ENCODE assay signal across 11 cellular contexts in the genomic region with DNA sequence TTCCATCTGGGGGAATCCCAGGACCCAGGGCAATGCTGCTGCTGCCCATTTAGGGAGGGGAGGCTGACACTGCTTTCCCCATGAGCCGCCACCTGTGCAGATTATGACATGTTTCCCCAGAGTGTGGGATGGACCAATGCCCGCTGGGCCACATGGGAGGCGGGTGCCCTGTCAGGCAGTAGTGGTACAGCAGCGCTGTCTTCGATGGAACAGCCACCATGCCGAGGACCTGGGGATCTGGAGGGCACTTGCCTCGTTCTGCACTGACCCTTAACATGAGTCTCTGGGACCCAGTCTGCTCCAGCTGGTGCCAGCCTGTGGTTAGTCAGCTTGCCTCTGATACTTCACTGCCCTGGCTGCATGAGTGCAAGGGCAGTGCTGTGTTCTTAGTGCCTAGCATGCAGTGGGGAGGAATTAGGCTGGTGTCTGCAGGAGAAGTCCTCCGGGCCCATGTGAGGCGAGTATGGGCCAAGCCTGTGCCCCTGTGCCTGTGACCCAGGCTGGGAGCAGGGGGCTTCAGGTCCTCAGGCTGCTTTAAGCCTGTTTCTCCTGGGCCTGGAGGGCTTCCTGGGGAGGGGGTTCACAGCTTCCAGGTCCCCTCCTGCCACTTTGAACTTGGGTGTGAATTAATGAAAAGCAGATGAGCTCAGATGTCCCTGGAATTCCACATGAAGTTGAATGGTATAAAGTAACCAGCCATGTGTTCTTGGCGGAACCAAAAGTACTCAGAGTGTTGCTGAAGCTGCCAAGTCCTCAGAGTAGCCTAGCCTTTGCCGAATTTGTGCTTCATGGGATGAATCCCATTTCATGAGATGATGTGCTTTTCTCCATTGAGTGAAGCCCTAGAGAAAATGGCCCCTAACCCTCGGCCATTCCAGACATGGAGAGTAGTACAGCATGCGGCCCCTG. TPM values are rescaled to one million over a fixed set of nuclear protein-coding genes. Genes with fewer than 3 reads are reported as not detected.
DNase-seq lines count a peak whose midpoint lies in the region; ATAC-seq and TF ChIP-seq lines count a peak whose summit lies in the region.
"Had no signal": no experiment of that assay in that cellular context is flagged by ENCODE, and none has a peak within 500 bp of the region (broad histone marks: within the 10 kb centered on the region; RNA-seq: fewer than 3 reads in every experiment).

No MANE protein-coding gene starts in this region.

- peak overlapping the region; percentile 30; the same call in 1 of the 2 replicates for H3K9ac ChIP-seq in BLaER1

- H3K27me3 ChIP-seq in BLaER1: no peaks in the 10 kb centered on the region
- no peaks in the 10 kb centered on the region for H3K27me3 ChIP-seq in neutrophil
- H3K27me3 ChIP-seq in ovary: no peaks in the 10 kb centered on the region
- H3K27me3 ChIP-seq: SJSA1 had no signal

- H3K36me3 ChIP-seq in BLaER1: peaks cover 37% of the 10 kb centered on the region
- H3K36me3 ChIP-seq in neutrophil: peaks cover 36% of the 10 kb centered on the region
- H3K36me3 ChIP-seq in ovary: no peaks in the 10 kb centered on the region

- no peak for TF ChIP-seq POLR2A in ovary (IDR thresholded peaks at IDR 0.05)

- H3K27ac ChIP-seq in BLaER1: peak overlapping the region; percentile 98
- H3K27ac ChIP-seq in neutrophil: peak overlapping the region; percentile 49
- no peak overlapping the region for H3K27ac ChIP-seq in ovary
- H3K27ac ChIP-seq: SJSA1 had no signal

- H3K4me3 Mint-ChIP-seq in IgD-negative memory B cell: peak overlapping the region in 3 of 4 donors; percentile 1 to 85 (median 65)
- H3K4me3 Mint-ChIP-seq in central memory CD8-positive, alpha-beta T cell: peak overlapping the region; percentile 81

- intact Hi-C loops in ovary (cut with DNase I): loop anchor here in 1 of 4 donors (10.0 kb wide), 1 partner anchor 135 kb away; no protein-coding TSS in a partner anchor

- H3K9me3 ChIP-seq in BLaER1 (no peaks in the 10 kb centered on the region), neutrophil (no peaks in the 10 kb centered on the region), ovary (no peaks in the 10 kb centered on the region)
- H3K9me3 ChIP-seq: Caco-2, SJSA1 had no signal

- peak overlapping the region; percentile 93 for H3K4me2 ChIP-seq in BLaER1

- no peak for DNase-seq in central memory CD8-positive, alpha-beta T cell (ENCODE audit: low spot score in 2 of 2)
- DNase-seq in ovary: no peak
- DNase-seq in 8988T: no peak
- no peak for DNase-seq in hepatic stellate cell (ENCODE audit: low spot score)
- no peak for DNase-seq in DMS153 treated with DMSO at 0.1 percent for 48 hours (lab: John Stamatoyannopoulos, UW; ENCODE audit: unreplicated experiment)
- DNase-seq: Caco-2, NCI-H69 had no signal

- peaks cover 64% of the 10 kb centered on the region for H4K20me1 ChIP-seq in BLaER1

- no peak for TF ChIP-seq EP300 in ovary (IDR thresholded peaks at IDR 0.05)

- WGBS in ovary, 3 donors: 88 to 95% (median 92%) methylated on average over 13 of the region's 13 CpGs

- no peak for TF ChIP-seq CTCF in neutrophil (IDR thresholded peaks at IDR 0.05)
- TF ChIP-seq CTCF in ovary (IDR thresholded peaks at IDR 0.05): no peak

- H3K4me3 ChIP-seq in BLaER1 (no peak overlapping the region), neutrophil (ENCODE audit: low read depth in 1 of 2, low read length in 1 of 2) (no peak overlapping the region), ovary (no peak overlapping the region)
- H3K4me3 ChIP-seq: SJSA1 had no signal

- H3K36me3 Mint-ChIP-seq in IgD-negative memory B cell: peaks cover 5% of the 10 kb centered on the region
- H3K36me3 Mint-ChIP-seq in central memory CD8-positive, alpha-beta T cell (ENCODE audit: insufficient read depth): peaks cover 71% of the 10 kb centered on the region

- peak overlapping the region; percentile 71 to 94 (median 85) for H3K27ac Mint-ChIP-seq in IgD-negative memory B cell
- H3K27ac Mint-ChIP-seq in central memory CD8-positive, alpha-beta T cell (ENCODE audit: low read depth): peak overlapping the region; percentile 89

- ATAC-seq in central memory CD8-positive, alpha-beta T cell (replicated peaks; ENCODE audit: extremely low read depth, poor library complexity, severe bottlenecking): no peak

- H3K27me3 Mint-ChIP-seq in IgD-negative memory B cell: no peaks in the 10 kb centered on the region
- H3K27me3 Mint-ChIP-seq in central memory CD8-positive, alpha-beta T cell: no peaks in the 10 kb centered on the region

- H3K4me1 Mint-ChIP-seq in IgD-negative memory B cell: peaks cover 51 to 66% (median 58%) of the 10 kb centered on the region in 3 donors
- peaks cover 95% of the 10 kb centered on the region for H3K4me1 Mint-ChIP-seq in central memory CD8-positive, alpha-beta T cell

- peaks cover 100% of the 10 kb centered on the region for H3K4me1 ChIP-seq in BLaER1
- peaks cover 21 to 71% of the 10 kb centered on the region in 2 experiments for H3K4me1 ChIP-seq in neutrophil (ENCODE audit: control insufficient read depth in 1 of 2, insufficient read depth in 1 of 2, low read depth in 1 of 2, low read length in 1 of 2)
- H3K4me1 ChIP-seq in ovary (ENCODE audit: insufficient read depth): peaks cover 19% of the 10 kb centered on the region

- H3K9me3 Mint-ChIP-seq in IgD-negative memory B cell: no peaks in the 10 kb centered on the region
- no peaks in the 10 kb centered on the region for H3K9me3 Mint-ChIP-seq in central memory CD8-positive, alpha-beta T cell

RNA-seq across cellular contexts. Expression of a gene that starts 22.9 kb away (rescaled TPM):
- polyA plus RNA-seq in IgD-negative memory B cell (81.4 TPM), ovary (10 to 100 TPM; 15.9 to 52.7 TPM)
- 10 to 100 TPM; 14.8 to 58.2 (median 36.0) TPM for total RNA-seq in ovary

Comparison
In these comparisons a context has a peak if more than half of its experiments do, and no peak if none do; other contexts are left out.
1. H3K27ac ChIP-seq: peak in BLaER1 (single experiment) and neutrophil (single experiment); none in ovary (0 of 2).